In the genomic region with DNA sequence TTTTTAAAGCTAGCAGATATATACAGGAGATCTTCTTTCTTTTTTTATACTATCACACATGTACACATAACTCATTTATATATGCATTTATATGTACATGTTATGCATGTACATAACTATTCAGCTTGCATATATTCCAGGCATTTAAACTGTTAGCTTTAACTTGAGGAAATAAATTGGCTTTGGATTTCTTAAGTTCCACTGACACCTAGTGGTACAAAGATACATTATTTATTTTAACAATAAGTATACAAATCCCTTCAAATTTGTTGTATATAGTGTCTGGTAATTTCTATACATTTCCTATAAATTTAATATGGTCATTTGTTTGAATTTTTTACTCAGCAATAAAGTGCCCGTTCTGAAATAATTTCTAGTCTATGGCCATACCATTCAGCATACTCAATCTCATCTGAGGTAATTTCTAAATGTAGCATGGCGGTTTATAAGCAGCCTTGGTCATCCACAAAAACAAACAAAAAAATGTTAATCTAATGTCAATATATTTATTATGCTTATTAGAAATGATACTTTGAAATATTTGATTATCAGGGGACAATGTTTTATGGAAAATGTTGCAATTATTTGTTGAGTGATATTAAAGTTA, we compare ENCODE assay signal across 9 cellular contexts. TPM values are rescaled to one million over a fixed set of nuclear protein-coding genes. Genes with fewer than 3 reads are reported as not detected.
DNase-seq lines count a peak whose midpoint lies in the region; ATAC-seq and TF ChIP-seq lines count a peak whose summit lies in the region.
"Had no signal": no experiment of that assay in that cellular context is flagged by ENCODE, and none has a peak within 500 bp of the region (broad histone marks: within the 10 kb centered on the region; RNA-seq: fewer than 3 reads in every experiment).

No MANE protein-coding gene starts in this region.

- no peaks in the 10 kb centered on the region for H3K9me2 ChIP-seq in HCT116 (ENCODE audit: insufficient read depth)

- H3K27ac ChIP-seq in HCT116 (ENCODE audit: low read depth, low read length), result no peak overlapping the region
- H3K27ac ChIP-seq: neutrophil had no signal

- ATAC-seq in HCT116 (peak; percentile 65), HG03175 (IDR thresholded peaks at IDR 0.05; ENCODE audit: unreplicated experiment) (no peak)

- H3K4me2 ChIP-seq in HCT116 (ENCODE audit: low read length), result no peak overlapping the region

- peaks cover 67 to 75% of the 10 kb centered on the region in 2 experiments for H3K36me3 ChIP-seq in HCT116 (ENCODE audit: control insufficient read depth in 1 of 2, insufficient read depth in 2 of 2, low read length in 2 of 2)

- peaks cover 4 to 18% of the 10 kb centered on the region in 2 experiments; a peak in 3 of 4 replicates for H3K4me1 ChIP-seq in HCT116 (ENCODE audit: control insufficient read depth in 1 of 2, insufficient read depth in 2 of 2, low read length in 2 of 2)

- DNase-seq in AG09309 (ENCODE audit: low read depth) (peak; percentile 16), HCT116 (ENCODE audit: low read depth, low spot score) (peak; percentile 55), amniotic epithelial cell (ENCODE audit: low read depth) (peak; percentile 50), left kidney (ENCODE audit: low read depth, low spot score) (peak; percentile 57), NCI-H1092 (lab: John Stamatoyannopoulos, UW) (no peak)
- no peak for DNase-seq in stimulated activated CD4-positive, alpha-beta T cell treated with anti-CD3 and anti-CD28 coated beads, Interleukin-4, amount 100 ng/mL, for 24 hours
- DNase-seq in activated CD8-positive, alpha-beta memory T cell treated with anti-CD3 and anti-CD28 coated beads, Interleukin-2, amount 50 U/mL, for 48 hours, result no peak

- RAD21 ChIA-PET in HCT116 (lab: Charles Lee; ENCODE audit: low non-redundant PET in 1 of 2, low total read pairs in 2 of 2, uncharacterized antibody in 2 of 2, unreplicated experiment in 2 of 2), result interaction anchor here (0.8 to 1.6 kb wide), 12 partner anchors 10 to 298 kb away, joined by 3 to 8 read pairs (median 4); no protein-coding TSS in a partner anchor

- intact Hi-C loops in HCT116 (cut with micrococcal nuclease), result loop anchor here (1.0 to 10.0 kb wide), 5 partner anchors 114 to 680 kb away; no protein-coding TSS in a partner anchor

- no peaks in the 10 kb centered on the region for H4K20me1 ChIP-seq in HCT116 (ENCODE audit: insufficient read depth)

- no peak for TF ChIP-seq CTCF in AG09309 (IDR thresholded peaks at IDR 0.05; ENCODE audit: control insufficient read depth, insufficient read depth, low read depth, low read length, missing control alignments)
- peak; percentile 13 to 93 (median 82); a peak in 5 of 6 replicates for TF ChIP-seq CTCF in HCT116 (IDR thresholded peaks at IDR 0.05 in 2 of 3, conservative IDR thresholded peaks at IDR 0.05 in 1 of 3; ENCODE audit: borderline replicate concordance in 1 of 3, insufficient read depth in 1 of 3, low read depth in 2 of 3, low read length in 2 of 3)

- no peak overlapping the region for H3K4me3 ChIP-seq in AG09309 (ENCODE audit: control insufficient read depth, low read depth, low read length)
- H3K4me3 ChIP-seq in HCT116 (replicated peaks in 1 of 2; ENCODE audit: low read depth in 1 of 2, low read length in 2 of 2), result no peak overlapping the region

- H3K9me3 ChIP-seq in HCT116 (ENCODE audit: control insufficient read depth in 1 of 2, insufficient read depth in 1 of 2, low read depth in 1 of 2, low read length in 2 of 2), result no peaks in the 10 kb centered on the region
- H3K9me3 ChIP-seq: neutrophil had no signal

- POLR2A ChIA-PET in HCT116 (lab: Charles Lee), result interaction anchor here (0.7 to 2.0 kb wide), 8 partner anchors 9 to 1688 kb away, joined by 3 to 6 read pairs (median 3); a partner anchor contains a TSS

- CTCF ChIA-PET in HCT116 (lab: Charles Lee), result interaction anchor here (0.6 to 4.2 kb wide), 53 partner anchors 9 to 1128 kb away, joined by 3 to 90 read pairs (median 5); a partner anchor contains a TSS

- TF ChIP-seq POLR2A in HCT116 (IDR thresholded peaks at IDR 0.05; ENCODE audit: borderline replicate concordance, extremely low read depth, insufficient read depth, insufficient read length), result no peak

- no peaks in the 10 kb centered on the region for H3K27me3 ChIP-seq in HCT116 (ENCODE audit: insufficient read depth, low read length)
- H3K27me3 ChIP-seq: neutrophil had no signal

- no peak overlapping the region for H2AFZ ChIP-seq in HCT116 (ENCODE audit: low read depth, low read length, poor library complexity, severe bottlenecking)

- TF ChIP-seq RAD21 in HCT116 (IDR thresholded peaks at IDR 0.05; ENCODE audit: low read depth), result peak; percentile 98

- no TSS peak for BruUV-seq in HCT116 (replicated peaks; lab: Mats Ljungman, UMichigan)

- H3K9ac ChIP-seq in HCT116 (ENCODE audit: low read length), result no peak overlapping the region

- peaks cover 15% of the 10 kb centered on the region for H3K79me2 ChIP-seq in HCT116 (ENCODE audit: insufficient read depth, low read length)

TF ChIP-seq in HCT116, 20 proteins besides CTCF, POLR2A, EP300 and RAD21:
- 0 out of 2 replicates have a peak, but pooled peaks have one; percentile 25 for TF ChIP-seq CEBPB (IDR thresholded peaks at IDR 0.05; ENCODE audit: low read depth)
- TF ChIP-seq, protein P1, sequence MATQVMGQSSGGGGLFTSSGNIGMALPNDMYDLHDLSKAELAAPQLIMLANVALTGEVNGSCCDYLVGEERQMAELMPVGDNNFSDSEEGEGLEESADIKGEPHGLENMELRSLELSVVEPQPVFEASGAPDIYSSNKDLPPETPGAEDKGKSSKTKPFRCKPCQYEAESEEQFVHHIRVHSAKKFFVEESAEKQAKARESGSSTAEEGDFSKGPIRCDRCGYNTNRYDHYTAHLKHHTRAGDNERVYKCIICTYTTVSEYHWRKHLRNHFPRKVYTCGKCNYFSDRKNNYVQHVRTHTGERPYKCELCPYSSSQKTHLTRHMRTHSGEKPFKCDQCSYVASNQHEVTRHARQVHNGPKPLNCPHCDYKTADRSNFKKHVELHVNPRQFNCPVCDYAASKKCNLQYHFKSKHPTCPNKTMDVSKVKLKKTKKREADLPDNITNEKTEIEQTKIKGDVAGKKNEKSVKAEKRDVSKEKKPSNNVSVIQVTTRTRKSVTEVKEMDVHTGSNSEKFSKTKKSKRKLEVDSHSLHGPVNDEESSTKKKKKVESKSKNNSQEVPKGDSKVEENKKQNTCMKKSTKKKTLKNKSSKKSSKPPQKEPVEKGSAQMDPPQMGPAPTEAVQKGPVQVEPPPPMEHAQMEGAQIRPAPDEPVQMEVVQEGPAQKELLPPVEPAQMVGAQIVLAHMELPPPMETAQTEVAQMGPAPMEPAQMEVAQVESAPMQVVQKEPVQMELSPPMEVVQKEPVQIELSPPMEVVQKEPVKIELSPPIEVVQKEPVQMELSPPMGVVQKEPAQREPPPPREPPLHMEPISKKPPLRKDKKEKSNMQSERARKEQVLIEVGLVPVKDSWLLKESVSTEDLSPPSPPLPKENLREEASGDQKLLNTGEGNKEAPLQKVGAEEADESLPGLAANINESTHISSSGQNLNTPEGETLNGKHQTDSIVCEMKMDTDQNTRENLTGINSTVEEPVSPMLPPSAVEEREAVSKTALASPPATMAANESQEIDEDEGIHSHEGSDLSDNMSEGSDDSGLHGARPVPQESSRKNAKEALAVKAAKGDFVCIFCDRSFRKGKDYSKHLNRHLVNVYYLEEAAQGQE (IDR thresholded peaks at IDR 0.05; ENCODE audit: low read depth), result no peak
- no peak for TF ChIP-seq EZH2 (IDR thresholded peaks at IDR 0.05)
- no peak for TF ChIP-seq FOSL1 (IDR thresholded peaks at IDR 0.05; ENCODE audit: low read depth)
- TF ChIP-seq YY1 (IDR thresholded peaks at IDR 0.05; ENCODE audit: extremely low read depth, insufficient replicate concordance, low read depth, low read length), result no peak
- TF ChIP-seq, protein P2, sequence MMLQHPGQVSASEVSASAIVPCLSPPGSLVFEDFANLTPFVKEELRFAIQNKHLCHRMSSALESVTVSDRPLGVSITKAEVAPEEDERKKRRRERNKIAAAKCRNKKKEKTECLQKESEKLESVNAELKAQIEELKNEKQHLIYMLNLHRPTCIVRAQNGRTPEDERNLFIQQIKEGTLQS (IDR thresholded peaks at IDR 0.05), result no peak
- TF ChIP-seq SRF (IDR thresholded peaks at IDR 0.05; ENCODE audit: low read depth), result no peak
- 0 out of 2 replicates have a peak, but pooled peaks have one; percentile 8 for TF ChIP-seq SP1 (IDR thresholded peaks at IDR 0.05; ENCODE audit: low read depth)

RNA-seq across cellular contexts. Expression of a gene that starts 11.6 kb away (rescaled TPM):
- 88.5 TPM for total RNA-seq in HCT116 (2021; ENCODE audit: unreplicated experiment)
- polyA plus RNA-seq in HCT116 (2012), result 28.5 and 41.6 TPM in 2 replicates

RNA-seq across cellular contexts. Expression of a gene that starts 11.9 kb away (rescaled TPM):
- total RNA-seq in HCT116 (2021; ENCODE audit: unreplicated experiment), result 80.7 TPM
- 15.4 and 23.6 TPM in 2 replicates for polyA plus RNA-seq in HCT116 (2012)

Comparison
In these comparisons a context has a peak if more than half of its experiments do, and no peak if none do; other contexts are left out.
1. DNase-seq: peak in AG09309 (single experiment), HCT116 (single experiment), amniotic epithelial cell (single experiment) and left kidney (single experiment); none in stimulated activated CD4-positive, alpha-beta T cell treated with anti-CD3 and anti-CD28 coated beads, Interleukin-4, amount 100 ng/mL, for 24 hours (single experiment), activated CD8-positive, alpha-beta memory T cell treated with anti-CD3 and anti-CD28 coated beads, Interleukin-2, amount 50 U/mL, for 48 hours (single experiment) and NCI-H1092 (single experiment).